In the genomic region with DNA sequence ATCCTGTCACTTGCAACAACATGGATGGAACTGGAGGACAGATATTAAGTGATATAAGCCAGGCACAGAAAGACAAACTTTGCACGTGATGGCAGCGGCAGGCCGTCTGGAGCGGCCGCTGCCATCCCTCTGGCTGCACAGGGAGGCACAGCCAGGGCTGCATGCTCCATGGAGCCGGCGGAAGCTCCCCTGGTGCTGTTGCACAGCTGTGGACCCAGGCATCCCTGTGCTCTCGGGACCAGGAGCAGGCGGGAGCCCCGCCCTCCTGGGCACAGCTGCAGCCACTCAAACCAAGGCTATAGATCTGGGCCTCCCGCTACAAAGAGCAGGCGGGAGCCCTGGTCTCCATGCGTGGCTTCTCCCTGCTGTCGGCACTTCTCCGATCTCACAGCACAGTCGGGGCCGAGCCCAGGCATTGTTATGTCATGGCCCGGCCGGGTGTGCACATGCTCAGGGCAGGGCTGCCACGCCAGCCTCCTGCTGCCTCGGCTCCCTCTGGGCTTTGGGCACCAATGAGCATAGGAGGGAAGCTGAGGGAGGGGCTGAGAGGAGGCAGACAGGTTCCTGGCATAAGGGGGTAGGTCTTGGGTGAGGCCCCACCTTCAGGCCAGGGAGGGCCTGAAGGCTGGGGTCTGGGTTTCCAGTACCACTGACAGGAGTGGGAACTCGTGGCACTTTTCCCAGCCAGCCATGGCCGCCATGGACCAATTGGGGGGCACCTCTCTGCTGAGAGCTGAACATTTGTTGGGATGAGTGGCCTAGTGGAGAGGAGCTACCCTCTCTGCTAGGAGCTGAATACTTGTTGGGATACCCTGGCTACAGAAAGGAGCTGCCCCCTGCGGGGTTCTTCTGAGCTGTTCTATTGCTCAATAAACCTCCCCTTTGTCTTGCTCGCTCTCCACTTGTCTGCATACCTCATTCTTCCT, we compare ENCODE assay signal across 1 cellular context.
TF ChIP-seq lines count a peak whose summit lies in the region.

No MANE protein-coding gene starts in this region.

TF ChIP-seq in A549, 52 proteins besides CTCF, POLR2A, EP300 and RAD21 (continued from another document):
- TF ChIP-seq GATA3 (IDR thresholded peaks at IDR 0.05; ENCODE audit: borderline replicate concordance) = no peak
- no peak for TF ChIP-seq RCOR1 (IDR thresholded peaks at IDR 0.05; ENCODE audit: low read depth, low read length)
- no peak for TF ChIP-seq HOXA7 (CRISPR knock-in tag; IDR thresholded peaks at IDR 0.05)
- no peak for TF ChIP-seq RARB (CRISPR knock-in tag; IDR thresholded peaks at IDR 0.05)
- TF ChIP-seq CBX8 (IDR thresholded peaks at IDR 0.05) = no peak
